ENCODE assay signal across 27 cellular contexts in the genomic region with DNA sequence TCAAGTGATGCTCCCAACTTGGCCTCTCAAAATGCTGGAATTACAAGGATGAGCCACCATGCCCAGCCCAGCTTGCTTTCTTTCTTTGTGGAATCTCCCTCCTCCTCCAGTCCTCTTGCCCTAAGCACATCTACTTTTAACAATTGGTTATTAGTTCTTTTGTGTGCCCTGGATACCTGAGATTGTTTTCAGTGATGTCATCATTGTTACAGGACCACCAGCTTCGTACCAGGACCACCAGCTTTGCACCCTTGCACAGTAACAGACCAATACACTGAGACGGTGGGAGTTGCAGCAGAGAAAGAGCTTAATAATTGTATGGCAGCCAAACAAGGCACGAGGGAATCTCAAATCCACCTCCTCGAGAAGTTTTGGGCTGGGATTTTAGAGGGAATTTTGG.
"Had no signal": no experiment of that assay in that cellular context is flagged by ENCODE, and none has a peak within 500 bp of the region (broad histone marks: within the 10 kb centered on the region; RNA-seq: fewer than 3 reads in every experiment).

No MANE protein-coding gene starts in this region.

- H3K4me1 ChIP-seq: stomach, suprapubic skin, testis, thyroid gland, tibial artery, tibial nerve, transverse colon, upper lobe of left lung, upper lobe of right lung, uterus, vagina had no signal

- H3K4me3 ChIP-seq: stomach, suprapubic skin, testis, thoracic aorta, thyroid gland, tibial artery, tibial nerve, transverse colon, upper lobe of left lung, upper lobe of right lung, uterus, vagina had no signal

- H3K36me3 ChIP-seq: stomach, suprapubic skin, thoracic aorta, thyroid gland, tibial artery, transverse colon, upper lobe of left lung, upper lobe of right lung, uterus, vagina had no signal

- H3K27ac ChIP-seq: stomach, suprapubic skin, testis, thoracic aorta, thyroid gland, tibial artery, tibial nerve, transverse colon, upper lobe of left lung, upper lobe of right lung, uterus, vagina had no signal

- ATAC-seq: stimulated activated effector memory CD8-positive, alpha-beta T cell treated with anti-CD3 and anti-CD28 coated beads, Interleukin-12 subunit alpha, Interleukin-12 subunit beta, amount 100 ng/mL, for 72 hours; stimulated activated memory B cell treated with anti-CD40 and anti-IgM and Interleukin-4, amounts not matched to agents 10 μg/mL and 1 μg/mL and 100 μg/mL, for 72 hours; stimulated activated naive B cell treated with anti-CD40 and anti-IgM and Interleukin-4, amounts not matched to agents 10 μg/mL and 1 μg/mL and 100 μg/mL, for 72 hours; stimulated activated naive CD8-positive, alpha-beta T cell treated with anti-CD3 and anti-CD28 coated beads, Interleukin-15, amount 100 ng/mL, for 72 hours; stimulated activated naive CD8-positive, alpha-beta T cell treated with anti-CD3 and anti-CD28 coated beads, Interleukin-15, Interleukin-2, amounts not matched to agents 100 U/mL and 50 U/mL, for 24 hours; upper lobe of right lung had no signal

- H3K27me3 ChIP-seq: stomach, suprapubic skin, testis, thyroid gland, tibial artery, tibial nerve, transverse colon, upper lobe of left lung, upper lobe of right lung, uterus, vagina had no signal

- DNase-seq: stimulated activated CD4-positive, alpha-beta T cell treated with anti-CD3 and anti-CD28 coated beads, Interleukin-2, amount 100 ng/mL, for 48 hours; stimulated activated CD4-positive, alpha-beta T cell treated with anti-CD3 and anti-CD28 coated beads, Interleukin-4, amount 100 ng/mL, for 1 hour; stimulated activated CD4-positive, alpha-beta T cell treated with anti-CD3 and anti-CD28 coated beads, Interleukin-4, amount 100 ng/mL, for 24 hours; stimulated activated CD4-positive, alpha-beta T cell treated with anti-CD3 and anti-CD28 coated beads, Interleukin-4, amount 100 ng/mL, for 4 hours; stimulated activated CD8-positive, alpha-beta memory T cell treated with anti-CD3 and anti-CD28 coated beads, Interleukin-4, amount 100 ng/mL, for 48 hours; stimulated activated naive B cell treated with anti-CD40 and anti-IgM and Interleukin-4, amounts not matched to agents 10 μg/mL and 1 μg/mL and 100 μg/mL, for 72 hours; stimulated activated naive CD4-positive, alpha-beta T cell; stimulated activated naive CD4-positive, alpha-beta T cell treated with Interleukin-2 at 50 U/mL for 16 hours; stimulated activated naive CD8-positive, alpha-beta T cell treated with anti-CD3 and anti-CD28 coated beads, Interleukin-15, amount 100 ng/mL, for 72 hours; stimulated activated naive CD8-positive, alpha-beta T cell treated with anti-CD3 and anti-CD28 coated beads, Interleukin-15, Interleukin-2, amounts not matched to agents 100 U/mL and 50 U/mL, for 24 hours; stomach; substantia nigra; testis; thyroid gland; tibial artery; transverse colon; trophoblast cell; upper lobe of left lung; upper lobe of right lung; uterus had no signal

- FAIRE-seq: urothelium cell line had no signal

- H3K9me3 ChIP-seq: stomach, suprapubic skin, testis, thoracic aorta, thyroid gland, tibial artery, tibial nerve, transverse colon, upper lobe of left lung, upper lobe of right lung, uterus, vagina had no signal
